9 cellular contexts compared by ENCODE assay signal in the genomic region with DNA sequence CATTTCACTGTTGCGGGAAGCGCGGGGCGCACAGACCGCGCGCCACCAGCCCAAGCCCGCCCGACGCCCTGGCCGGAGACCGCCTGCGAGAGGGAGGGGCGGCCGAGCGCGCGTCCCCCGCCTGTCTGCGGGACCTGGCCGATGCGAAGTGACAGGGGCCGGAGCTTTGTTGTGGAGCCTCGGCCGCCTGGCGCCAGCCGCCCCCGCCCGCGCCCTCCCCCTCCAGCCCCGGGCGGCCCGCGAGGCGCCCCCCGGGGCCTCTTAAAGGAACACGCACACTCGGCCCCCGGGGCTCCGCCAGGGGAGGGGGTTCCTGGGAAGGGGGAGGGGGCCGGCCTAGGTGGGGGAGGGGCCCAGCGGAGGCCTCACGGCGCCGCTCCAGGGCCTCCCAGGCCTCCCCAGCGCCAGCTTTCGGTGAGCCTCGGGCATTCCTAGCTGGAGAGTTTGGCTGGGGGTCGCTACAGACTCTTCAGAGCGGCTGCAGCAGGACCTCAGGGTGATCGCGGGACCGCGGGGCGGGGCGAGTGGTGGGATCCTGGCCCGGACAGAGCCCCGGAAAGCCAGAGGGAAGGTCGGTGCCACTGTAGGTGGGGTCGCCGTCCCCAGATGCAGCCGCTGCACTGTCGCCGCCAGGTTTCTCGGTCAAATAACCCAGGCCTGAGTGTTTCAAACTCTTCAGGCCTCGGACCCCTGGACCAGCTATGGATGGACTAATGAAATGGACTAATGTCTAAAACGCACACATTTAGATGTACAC. TPM values are rescaled to one million over a fixed set of nuclear protein-coding genes. Genes with fewer than 3 reads are reported as not detected.
DNase-seq lines count a peak whose midpoint lies in the region; TF ChIP-seq lines count a peak whose summit lies in the region.
"Had no signal": no experiment of that assay in that cellular context is flagged by ENCODE, and none has a peak within 500 bp of the region (broad histone marks: within the 10 kb centered on the region; RNA-seq: fewer than 3 reads in every experiment).

No MANE protein-coding gene starts in this region.

- DNase-seq in amniotic epithelial cell (ENCODE audit: low read depth) (peak; percentile 42), midbrain (lab: John Stamatoyannopoulos, UW) (no peak), C1 segment of cervical spinal cord (lab: John Stamatoyannopoulos, UW) (no peak)
- no peak for DNase-seq in activated CD4-positive, CD25-positive, alpha-beta regulatory T cell (lab: John Stamatoyannopoulos, UW)
- DNase-seq in effector CD8-positive, alpha-beta T cell (lab: John Stamatoyannopoulos, UW): no peak
- DNase-seq: effector memory CD4-positive, alpha-beta T cell had no signal

- peaks cover 96% of the 10 kb centered on the region for H3K27me3 ChIP-seq in iPS-18a (ENCODE audit: control insufficient read depth, insufficient read depth, low read length)
- no peaks in the 10 kb centered on the region for H3K27me3 ChIP-seq in skeletal muscle satellite cell (ENCODE audit: control insufficient read depth, insufficient read depth, low read length)

- peaks cover 0 to 16% of the 10 kb centered on the region in 2 experiments; a peak in 1 of 3 replicates for H3K36me3 ChIP-seq in HEK293 (ENCODE audit: control insufficient read depth in 2 of 2, insufficient read depth in 1 of 2, low read length in 2 of 2)
- H3K36me3 ChIP-seq in iPS-18a (ENCODE audit: control insufficient read depth, low read depth, low read length): no peaks in the 10 kb centered on the region
- H3K36me3 ChIP-seq in skeletal muscle satellite cell (ENCODE audit: insufficient read depth, low read length): peaks cover 8% of the 10 kb centered on the region

- H3K4me1 ChIP-seq in HEK293 (ENCODE audit: control insufficient read depth, insufficient read depth, low read length): peaks cover 5% of the 10 kb centered on the region
- peaks cover 4% of the 10 kb centered on the region for H3K4me1 ChIP-seq in iPS-18a (ENCODE audit: control insufficient read depth, low read depth, low read length)
- peaks cover 44% of the 10 kb centered on the region for H3K4me1 ChIP-seq in skeletal muscle satellite cell (ENCODE audit: control insufficient read depth, insufficient read depth, low read length)

- TF ChIP-seq CTCF in HEK293 (tag by site-specific recombination; IDR thresholded peaks at IDR 0.05): no peak

- no peak overlapping the region for H3K27ac ChIP-seq in HEK293 (ENCODE audit: extremely low read depth, low read depth, low read length)
- H3K27ac ChIP-seq in iPS-18a (ENCODE audit: low read length): no peak overlapping the region

- H3K4me3 ChIP-seq in HEK293 (ENCODE audit: low read depth, low read length) (peak overlapping the region; percentile 26), iPS-18a (ENCODE audit: low read length) (peak overlapping the region; percentile 9), skeletal muscle satellite cell (ENCODE audit: low read length) (peak overlapping the region; percentile 85)

- H3K9me3 ChIP-seq in HEK293 (ENCODE audit: control insufficient read depth, insufficient read depth, low read depth, low read length) (no peaks in the 10 kb centered on the region), iPS-18a (ENCODE audit: control insufficient read depth, low read depth, low read length) (no peaks in the 10 kb centered on the region), skeletal muscle satellite cell (replicated peaks; ENCODE audit: low read length) (no peaks in the 10 kb centered on the region)

- CTCF ChIA-PET in HEK293 (lab: Yijun Ruan, JAX): interaction anchor here (0.6 kb wide), 2 partner anchors 110 to 244 kb away, joined by 3 to 4 read pairs; no protein-coding TSS in a partner anchor

- POLR2A ChIA-PET in HEK293 (lab: Yijun Ruan, JAX): no interaction called here

- peak overlapping the region; percentile 97 for H3K4me2 ChIP-seq in skeletal muscle satellite cell (ENCODE audit: low read length)

- H3K9ac ChIP-seq in iPS-18a (ENCODE audit: low read length) (no peak overlapping the region), skeletal muscle satellite cell (ENCODE audit: low read depth, low read length) (peak overlapping the region; percentile 54)

TF ChIP-seq in HEK293, 187 proteins besides CTCF, POLR2A, EP300 and RAD21:
- TF ChIP-seq, protein P1, sequence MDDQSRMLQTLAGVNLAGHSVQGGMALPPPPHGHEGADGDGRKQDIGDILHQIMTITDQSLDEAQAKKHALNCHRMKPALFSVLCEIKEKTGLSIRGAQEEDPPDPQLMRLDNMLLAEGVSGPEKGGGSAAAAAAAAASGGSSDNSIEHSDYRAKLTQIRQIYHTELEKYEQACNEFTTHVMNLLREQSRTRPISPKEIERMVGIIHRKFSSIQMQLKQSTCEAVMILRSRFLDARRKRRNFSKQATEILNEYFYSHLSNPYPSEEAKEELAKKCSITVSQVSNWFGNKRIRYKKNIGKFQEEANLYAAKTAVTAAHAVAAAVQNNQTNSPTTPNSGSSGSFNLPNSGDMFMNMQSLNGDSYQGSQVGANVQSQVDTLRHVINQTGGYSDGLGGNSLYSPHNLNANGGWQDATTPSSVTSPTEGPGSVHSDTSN (CRISPR knock-in tag; IDR thresholded peaks at IDR 0.05): 0 out of 2 replicates have a peak, but pooled peaks have one; percentile 39
- no peak for TF ChIP-seq GLI2 (tag by site-specific recombination; IDR thresholded peaks at IDR 0.05; ENCODE audit: borderline replicate concordance, low read depth)
TF ChIP-seq in HEK293: peak in this region for 1.

RNA-seq across cellular contexts. Expression of a gene that starts 2.4 kb away (rescaled TPM):
- 32.4 and 33.0 TPM in 2 replicates for total RNA-seq in skeletal muscle satellite cell (2012; rRNA removed)

RNA-seq across cellular contexts. Expression of a gene that starts 55.0 kb away (rescaled TPM):
- total RNA-seq in skeletal muscle satellite cell (2012; rRNA removed): under 0.01 and 0.51 TPM in 2 replicates

Comparison
In these comparisons a context has a peak if more than half of its experiments do, and no peak if none do; other contexts are left out.
1. H3K4me3 ChIP-seq: peak in every context shown above with its lines; median percentile 85 in skeletal muscle satellite cell; 26 in HEK293; 9 in iPS-18a.